Comparison of ENCODE assay signal across 23 cellular contexts in genomic region chrX:133046601-133047000, GRCh38. TPM values are rescaled to one million over a fixed set of nuclear protein-coding genes. Genes with fewer than 3 reads are reported as not detected.
A peak's percentile ranks its signal among the peaks of the same experiment; 100 is the strongest.
DNase-seq lines count a peak whose midpoint lies in the region; ATAC-seq, FAIRE-seq and TF ChIP-seq lines count a peak whose summit lies in the region.
"Had no signal": no experiment of that assay in that cellular context is flagged by ENCODE, and none has a peak within 500 bp of the region (broad histone marks: within the 10 kb centered on the region; RNA-seq: fewer than 3 reads in every experiment).

No MANE protein-coding gene starts in this region.

- TF ChIP-seq EP300 in A549 (IDR thresholded peaks at IDR 0.05): no peak

- no peaks in the 10 kb centered on the region for H3K4me1 ChIP-seq in A549
- H3K4me1 ChIP-seq: BE2C, BLaER1 had no signal

- FAIRE-seq in A549 (lab: Jason Lieb, UNC): peak; percentile 46
- FAIRE-seq: GM12878, GM12892, GM18507 had no signal

- CTCF ChIA-PET in A549 (lab: Yijun Ruan, JAX): no interaction called here

- POLR2A ChIA-PET in A549 (lab: Yijun Ruan, JAX): no interaction called here

- no peak overlapping the region for H3K27ac ChIP-seq in A549
- H3K27ac ChIP-seq: 22Rv1, BLaER1 had no signal

- TF ChIP-seq POLR2A in A549 (IDR thresholded peaks at IDR 0.05; ENCODE audit: low read length): no peak

- DNase-seq in A549 (ENCODE audit: low read depth in 1 of 2, low spot score in 1 of 2): no peak
- DNase-seq in NCI-H526 (lab: John Stamatoyannopoulos, UW): peak; percentile 1 to 61
- DNase-seq in cerebellar cortex (ENCODE audit: low spot score): peak; percentile 57
- no peak for DNase-seq in NCI-H2029 treated with DMSO at 0.1 percent for 48 hours (lab: John Stamatoyannopoulos, UW)
- DNase-seq: BE2C; C1 segment of cervical spinal cord; CD4-positive, alpha-beta memory T cell; CD4-positive, CD25-positive, alpha-beta regulatory T cell; CD8-positive, alpha-beta memory T cell; DMS 273 treated with DMSO at 0.1 percent for 48 hours; DMS153; DMS79; DND-41; EL; GDM1 had no signal

- 0% methylated on average over 1 of the region's 1 CpG for WGBS in A549 (ENCODE audit: missing lambda C conversion rate)

- no peaks in the 10 kb centered on the region for H3K9me3 ChIP-seq in A549
- H3K9me3 ChIP-seq: BE2C had no signal

- no peak for TF ChIP-seq RAD21 in A549 (conservative IDR thresholded peaks at IDR 0.05 in 1 of 2, IDR thresholded peaks at IDR 0.05 in 1 of 2)

- no peak for TF ChIP-seq CTCF in A549 (IDR thresholded peaks at IDR 0.05)

- no peak overlapping the region for H3K4me2 ChIP-seq in A549
- H3K4me2 ChIP-seq: BLaER1 had no signal

- no peak for ATAC-seq in A549
- ATAC-seq in HG02870 (IDR thresholded peaks at IDR 0.05; ENCODE audit: unreplicated experiment): no peak
- ATAC-seq: GM12878 had no signal

- H3K4me3 ChIP-seq in A549: no peak overlapping the region
- H3K4me3 ChIP-seq: BLaER1, GM12878 had no signal

TF ChIP-seq in A549, 52 proteins besides CTCF, POLR2A, EP300 and RAD21:
- TF ChIP-seq HEYL (CRISPR knock-in tag; IDR thresholded peaks at IDR 0.05): no peak
- TF ChIP-seq NPAS2 (CRISPR knock-in tag; IDR thresholded peaks at IDR 0.05; ENCODE audit: borderline replicate concordance): no peak
- no peak for TF ChIP-seq REST (IDR thresholded peaks at IDR 0.05)
- no peak for TF ChIP-seq BHLHE40 (IDR thresholded peaks at IDR 0.05; ENCODE audit: low read depth, low read length)
TF ChIP-seq in A549: peak in this region for 0.

RNA-seq across cellular contexts. Expression of gene USP26, which starts 50.3 kb away (rescaled TPM):
- not detected in 2 replicates for polyA plus RNA-seq in A549 (2011; rRNA removed)
- not detected in 2 replicates for polyA plus RNA-seq in A549 (2012; cell fraction: cytosol; rRNA removed)
- not detected in 2 replicates for polyA plus RNA-seq in A549 (2012; cell fraction: nucleus; rRNA removed)
- not detected in 3 replicates for polyA plus RNA-seq in A549 (2017; fragmentation: RNase III; extraction: RNeasy Plus Mini Kit Qiagen cat#74134 plus additional on column Dnase treatment)
- polyA minus RNA-seq in A549 (2011; rRNA and poly(A)+ RNA removed): not detected in 2 replicates
- polyA plus RNA-seq: AG04450; CD14-positive monocyte; CD4-positive, alpha-beta memory T cell; CD4-positive, CD25-positive, alpha-beta regulatory T cell; CD8-positive, alpha-beta memory T cell; GM12878 had no signal

Comparison
In these comparisons a context has a peak if more than half of its experiments do, and no peak if none do; other contexts are left out.
1. DNase-seq: peak in NCI-H526 (2 of 2) and cerebellar cortex (single experiment); none in A549 (0 of 2) and NCI-H2029 treated with DMSO at 0.1 percent for 48 hours (single experiment).